Comparison of ENCODE assay signal across 19 cellular contexts in the genomic region with DNA sequence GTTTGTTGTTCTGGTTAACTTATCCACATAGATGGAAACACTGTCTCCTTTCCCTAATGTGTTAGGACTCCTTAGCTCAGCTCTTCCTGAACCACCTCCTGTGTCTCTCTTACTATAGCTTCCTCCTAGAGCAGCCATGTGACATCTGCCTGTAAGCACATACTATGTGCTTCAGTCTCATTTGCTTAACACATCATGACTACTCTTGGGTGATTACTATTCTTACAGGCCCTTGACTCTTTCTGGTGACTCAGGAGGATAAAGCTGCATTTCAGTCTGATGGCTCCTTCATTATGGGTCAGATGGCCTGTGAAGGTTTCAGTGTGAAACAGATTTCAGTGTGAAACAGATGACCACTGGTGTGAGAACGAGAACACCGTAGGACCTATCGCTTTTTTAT. TPM values are rescaled to one million over a fixed set of nuclear protein-coding genes. Genes with fewer than 3 reads are reported as not detected.
DNase-seq lines count a peak whose midpoint lies in the region; ATAC-seq, FAIRE-seq and TF ChIP-seq lines count a peak whose summit lies in the region.
"Had no signal": no experiment of that assay in that cellular context is flagged by ENCODE, and none has a peak within 500 bp of the region (broad histone marks: within the 10 kb centered on the region; RNA-seq: fewer than 3 reads in every experiment).

No MANE protein-coding gene starts in this region.

- H3K4me2 ChIP-seq in mesenchymal stem cell (ENCODE audit: low read length, poor library complexity, severe bottlenecking), result no peak overlapping the region

- no peak overlapping the region for H2AK5ac ChIP-seq in mesenchymal stem cell (ENCODE audit: low read length, severe bottlenecking)

- H2BK120ac ChIP-seq in mesenchymal stem cell (ENCODE audit: low read depth, low read length), result no peak overlapping the region

- no peak overlapping the region for H4K8ac ChIP-seq in mesenchymal stem cell (ENCODE audit: low read length)

- no peaks in the 10 kb centered on the region for H3K36me3 ChIP-seq in brain microvascular endothelial cell (replicated peaks)
- H3K36me3 ChIP-seq in mesenchymal stem cell (ENCODE audit: control insufficient read depth in 1 of 2, insufficient read depth in 2 of 2, low read depth in 1 of 2, low read length in 2 of 2), result no peaks in the 10 kb centered on the region
- H3K36me3 ChIP-seq in left lung, result no peaks in the 10 kb centered on the region
- H3K36me3 ChIP-seq: colonic mucosa, ovary had no signal

- H3K9ac ChIP-seq in mesenchymal stem cell (ENCODE audit: low read length), result peak overlapping the region; percentile 83

- no peak overlapping the region for H2AFZ ChIP-seq in mesenchymal stem cell (ENCODE audit: low read depth, low read length)

- H3K4ac ChIP-seq in mesenchymal stem cell (ENCODE audit: low read depth in 1 of 2, low read length in 2 of 2), result no peak overlapping the region

- TF ChIP-seq CTCF in brain microvascular endothelial cell (IDR thresholded peaks at IDR 0.05; ENCODE audit: low read depth, low read length, missing control alignments) (no peak), left lung (IDR thresholded peaks at IDR 0.05) (no peak)

- no peak overlapping the region for H3K18ac ChIP-seq in mesenchymal stem cell (ENCODE audit: low read depth in 1 of 2, low read length in 2 of 2)

- H3K23ac ChIP-seq in mesenchymal stem cell (ENCODE audit: low read length in 2 of 2), result no peak overlapping the region

- H2BK15ac ChIP-seq in mesenchymal stem cell (ENCODE audit: low read depth, poor library complexity, severe bottlenecking), result no peak overlapping the region

- intact Hi-C loops in left lung (cut with DNase I), result no loop called here

- in situ Hi-C loops in brain microvascular endothelial cell (cut with HindIII; ENCODE audit: low pct_ligation_motif_present, low sequenced_read_pairs), result no loop called here

- no peaks in the 10 kb centered on the region for H3K79me1 ChIP-seq in mesenchymal stem cell (replicated peaks; ENCODE audit: low read length, poor library complexity, severe bottlenecking)

- 71% methylated on average over 1 of the region's 3 CpGs for WGBS in mesenchymal stem cell

- no peak overlapping the region for H3K14ac ChIP-seq in mesenchymal stem cell (ENCODE audit: low read length in 2 of 2)

- no peak overlapping the region for H2BK5ac ChIP-seq in mesenchymal stem cell (ENCODE audit: low read depth, low read length, poor library complexity, severe bottlenecking)

- TF ChIP-seq POLR2A in H54 (IDR thresholded peaks at IDR 0.05; ENCODE audit: low read depth, low read length), result no peak

- peaks cover 4% of the 10 kb centered on the region for H3K4me1 ChIP-seq in mesenchymal stem cell (ENCODE audit: control insufficient read depth, insufficient read depth, low read depth, low read length)
- H3K4me1 ChIP-seq in left lung, result no peaks in the 10 kb centered on the region
- H3K4me1 ChIP-seq: colonic mucosa had no signal

- H3K27me3 ChIP-seq in brain microvascular endothelial cell (replicated peaks) (no peaks in the 10 kb centered on the region), mesenchymal stem cell (ENCODE audit: control insufficient read depth in 1 of 2, insufficient read depth in 1 of 2, low read length in 2 of 2) (no peaks in the 10 kb centered on the region), left lung (no peaks in the 10 kb centered on the region)
- H3K27me3 ChIP-seq: colonic mucosa, ovary had no signal

- no peak overlapping the region for H2BK12ac ChIP-seq in mesenchymal stem cell (ENCODE audit: low read length in 2 of 2)

- no peak for ATAC-seq in left lung

- H3K9me3 ChIP-seq in mesenchymal stem cell (ENCODE audit: control insufficient read depth, low read length) (no peaks in the 10 kb centered on the region), left lung (no peaks in the 10 kb centered on the region)
- H3K9me3 ChIP-seq: colonic mucosa, ovary had no signal

- H3K27ac ChIP-seq in brain microvascular endothelial cell (no peak overlapping the region), mesenchymal stem cell (ENCODE audit: low read length, poor library complexity, severe bottlenecking) (no peak overlapping the region), left lung (no peak overlapping the region)
- H3K27ac ChIP-seq: colonic mucosa, ovary had no signal

- peak; percentile 46 for DNase-seq in AG08395 (ENCODE audit: low spot score)
- DNase-seq in H54 (ENCODE audit: insufficient read length, low spot score), result peak; percentile 20
- DNase-seq in brain microvascular endothelial cell, result peak; percentile 9
- DNase-seq in mesenchymal stem cell, result peak; percentile 5
- DNase-seq in NCI-H748 (lab: John Stamatoyannopoulos, UW; ENCODE audit: unreplicated experiment), result no peak
- DNase-seq in H4 (ENCODE audit: low spot score), result no peak
- DNase-seq in left lung, result no peak
- DNase-seq in NCI-H2171 treated with DMSO at 0.1 percent for 48 hours (lab: John Stamatoyannopoulos, UW), result no peak
- DNase-seq: AML-193; amniotic stem cell; colonic mucosa; DND-41; KG1; NCI-H187 treated with DMSO at 0.1 percent for 48 hours; NCI-H524 treated with DMSO at 0.1 percent for 48 hours; ovary; stimulated activated CD4-positive, alpha-beta T cell treated with anti-CD3 and anti-CD28 coated beads, Interleukin-12 subunit alpha, Interleukin-12 subunit beta, amount 100 ng/mL, for 4 hours had no signal

- H4K91ac ChIP-seq in mesenchymal stem cell (ENCODE audit: low read length), result no peak overlapping the region

- FAIRE-seq in H54 (lab: Jason Lieb, UNC), result peak; percentile 76

- H3K4me3 ChIP-seq in brain microvascular endothelial cell (ENCODE audit: low read depth, low read length) (no peak overlapping the region), mesenchymal stem cell (ENCODE audit: insufficient read depth in 1 of 2, low read depth in 1 of 2, low read length in 2 of 2) (no peak overlapping the region), left lung (no peak overlapping the region)
- H3K4me3 ChIP-seq: colonic mucosa, ovary had no signal

RNA-seq across cellular contexts. Expression of a gene that starts 0.3 kb away (rescaled TPM):
- not detected for polyA plus RNA-seq in mesenchymal stem cell (2013, experiment 1 of 2)
- polyA plus RNA-seq in mesenchymal stem cell (2013, experiment 2 of 2), result not detected
- not detected in 2 replicates for total RNA-seq in H4 (2014; rRNA removed; shearing (Covaris generic))
- total RNA-seq in left lung, result not detected
- total RNA-seq: colonic mucosa; fibroblast of villous mesenchyme; ovary; T-helper 1 cell treated with Interleukin-12 subunit alpha and Interleukin-12 subunit beta and Interleukin-4 antibody, amounts not matched to agents 30 ng/mL and 1 ng/mL, for 36 hours had no signal
- polyA plus RNA-seq: ovary had no signal

RNA-seq across cellular contexts. Expression of a gene that starts 6.4 kb away (rescaled TPM):
- not detected for polyA plus RNA-seq in mesenchymal stem cell (2013, experiment 1 of 2)
- polyA plus RNA-seq in mesenchymal stem cell (2013, experiment 2 of 2), result not detected
- total RNA-seq in H4 (2014; rRNA removed; shearing (Covaris generic)), result not detected in 2 replicates
- not detected for total RNA-seq in left lung
- total RNA-seq: fibroblast of villous mesenchyme; ovary; T-helper 1 cell treated with Interleukin-12 subunit alpha and Interleukin-12 subunit beta and Interleukin-4 antibody, amounts not matched to agents 30 ng/mL and 1 ng/mL, for 36 hours had no signal
- polyA plus RNA-seq: ovary had no signal

RNA-seq across cellular contexts. Expression of a gene that starts 10.3 kb away (rescaled TPM):
- not detected for polyA plus RNA-seq in mesenchymal stem cell (2013, experiment 1 of 2)
- not detected for polyA plus RNA-seq in mesenchymal stem cell (2013, experiment 2 of 2)
- not detected in 2 replicates for total RNA-seq in H4 (2014; rRNA removed; shearing (Covaris generic))
- total RNA-seq in left lung, result not detected
- total RNA-seq: colonic mucosa; fibroblast of villous mesenchyme; ovary; T-helper 1 cell treated with Interleukin-12 subunit alpha and Interleukin-12 subunit beta and Interleukin-4 antibody, amounts not matched to agents 30 ng/mL and 1 ng/mL, for 36 hours had no signal
- polyA plus RNA-seq: ovary had no signal

RNA-seq across cellular contexts. Expression of a gene that starts 11.3 kb away (rescaled TPM):
- polyA plus RNA-seq in mesenchymal stem cell (2013, experiment 1 of 2), result not detected
- polyA plus RNA-seq in mesenchymal stem cell (2013, experiment 2 of 2), result not detected
- not detected in 2 replicates for total RNA-seq in H4 (2014; rRNA removed; shearing (Covaris generic))
- not detected for total RNA-seq in left lung
- total RNA-seq: colonic mucosa; fibroblast of villous mesenchyme; ovary; T-helper 1 cell treated with Interleukin-12 subunit alpha and Interleukin-12 subunit beta and Interleukin-4 antibody, amounts not matched to agents 30 ng/mL and 1 ng/mL, for 36 hours had no signal
- polyA plus RNA-seq: ovary had no signal

RNA-seq across cellular contexts. Expression of a gene that starts 17.8 kb away (rescaled TPM):
- polyA plus RNA-seq in mesenchymal stem cell (2013, experiment 1 of 2), result not detected
- not detected for polyA plus RNA-seq in mesenchymal stem cell (2013, experiment 2 of 2)
- total RNA-seq in H4 (2014; rRNA removed; shearing (Covaris generic)), result not detected in 2 replicates
- not detected for total RNA-seq in left lung
- total RNA-seq: colonic mucosa; fibroblast of villous mesenchyme; ovary; T-helper 1 cell treated with Interleukin-12 subunit alpha and Interleukin-12 subunit beta and Interleukin-4 antibody, amounts not matched to agents 30 ng/mL and 1 ng/mL, for 36 hours had no signal
- polyA plus RNA-seq: ovary had no signal

Comparison
In these comparisons a context has a peak if more than half of its experiments do, and no peak if none do; other contexts are left out.
1. DNase-seq: peak in AG08395 (single experiment), H54 (single experiment), brain microvascular endothelial cell (single experiment) and mesenchymal stem cell (single experiment); none in NCI-H748 (single experiment), H4 (single experiment), left lung (0 of 2) and NCI-H2171 treated with DMSO at 0.1 percent for 48 hours (single experiment).